ENCODE assay signal across 24 cellular contexts in genomic region chr2:239540174-239540573, GRCh38.
DNase-seq lines count a peak whose midpoint lies in the region; ATAC-seq, FAIRE-seq and TF ChIP-seq lines count a peak whose summit lies in the region.
"Had no signal": no experiment of that assay in that cellular context is flagged by ENCODE, and none has a peak within 500 bp of the region (broad histone marks: within the 10 kb centered on the region; RNA-seq: fewer than 3 reads in every experiment).

No MANE protein-coding gene starts in this region.

- ATAC-seq in activated CD8-positive, alpha-beta T cell treated with anti-CD3 and anti-CD28 coated beads for 36 hours, result no peak
- ATAC-seq in activated CD8-positive, alpha-beta T cell treated with anti-CD3 and anti-CD28 coated beads, Interleukin-2, amount 10 ng/mL, durations not matched to agents 7 days and 5 days, result no peak
- ATAC-seq: activated CD4-positive, CD25-positive, alpha-beta regulatory T cell treated with anti-CD3 and anti-CD28 coated beads, Interleukin-2, amount 50 U/mL, for 24 hours; left lobe of liver had no signal

- H3K9ac ChIP-seq in endocrine pancreas (ENCODE audit: control insufficient read depth, insufficient read depth, low read length), result no peak overlapping the region
- H3K9ac ChIP-seq: BLaER1 treated with 17β-estradiol and CSF1 and Interleukin-3, amounts not matched to agents 10 nM and 100 nM; GM23248 had no signal

- peak overlapping the region; percentile 58 for H3K4me3 ChIP-seq in endocrine pancreas (ENCODE audit: control insufficient read depth, insufficient read depth, low read length)
- no peak overlapping the region for H3K4me3 ChIP-seq in small intestine (ENCODE audit: low read depth in 1 of 2, low read length in 2 of 2)
- H3K4me3 ChIP-seq in A673 (ENCODE audit: low read depth, low read length, poor library complexity, severe bottlenecking), result no peak overlapping the region
- H3K4me3 ChIP-seq: BLaER1 treated with 17β-estradiol and CSF1 and Interleukin-3, amounts not matched to agents 10 nM and 100 nM; dorsolateral prefrontal cortex; GM23248; tibial nerve had no signal

- BruUV-seq in A673 (replicated peaks; lab: Mats Ljungman, UMichigan), result no TSS peak

- peak; percentile 14 for DNase-seq in activated CD8-positive, alpha-beta T cell treated with anti-CD3 and anti-CD28 coated beads for 36 hours
- DNase-seq in activated CD8-positive, alpha-beta T cell treated with anti-CD3 and anti-CD28 coated beads, Interleukin-2, amount 10 ng/mL, durations not matched to agents 7 days and 5 days, result no peak
- DNase-seq in NCI-H2029 (lab: John Stamatoyannopoulos, UW) (peak; percentile 7), small intestine (peak; percentile 13), A673 (ENCODE audit: low spot score) (no peak)
- no peak for DNase-seq in stimulated activated CD4-positive, alpha-beta T cell treated with anti-CD3 and anti-CD28 coated beads, Interleukin-4, amount 100 ng/mL, for 1 hour
- DNase-seq: activated CD8-positive, alpha-beta memory T cell treated with anti-CD3 and anti-CD28 coated beads for 24 hours; activated T-cell treated with anti-CD3 and anti-CD28 coated beads, Interleukin-2, amount 50 U/mL, for 24 hours; GM23248; HFFc6; KBM-7; mesendoderm; NCI-H1694; NCI-H2171 treated with DMSO at 0.1 percent for 48 hours; NCI-H524 had no signal

- no peaks in the 10 kb centered on the region for H3K27me3 ChIP-seq in endocrine pancreas (ENCODE audit: control insufficient read depth, insufficient read depth, low read length)
- H3K27me3 ChIP-seq in small intestine (ENCODE audit: control insufficient read depth in 2 of 2, insufficient read depth in 2 of 2, low read length in 2 of 2), result no peaks in the 10 kb centered on the region
- peaks cover 18% of the 10 kb centered on the region for H3K27me3 ChIP-seq in A673 (replicated peaks; ENCODE audit: insufficient read depth, low read depth, low read length, poor library complexity)
- H3K27me3 ChIP-seq: BLaER1 treated with 17β-estradiol and CSF1 and Interleukin-3, amounts not matched to agents 10 nM and 100 nM; dorsolateral prefrontal cortex; tibial nerve had no signal

- 14 to 60% (median 40%) methylated on average over 7 of the region's 7 CpGs for WGBS in small intestine, 3 donors

- CTCF ChIA-PET in activated CD8-positive, alpha-beta T cell treated with anti-CD3 and anti-CD28 coated beads for 36 hours (lab: Charles Lee), result no interaction called here
- CTCF ChIA-PET in activated CD8-positive, alpha-beta T cell treated with anti-CD3 and anti-CD28 coated beads, Interleukin-2, amount 10 ng/mL, durations not matched to agents 7 days and 5 days (lab: Charles Lee), result no interaction called here
- CTCF ChIA-PET in A673 (lab: Charles Lee), result no interaction called here

- H3K36me3 ChIP-seq in endocrine pancreas (ENCODE audit: control insufficient read depth, insufficient read depth, low read length), result no peaks in the 10 kb centered on the region
- H3K36me3 ChIP-seq in small intestine (ENCODE audit: control insufficient read depth in 2 of 2, insufficient read depth in 2 of 2, low read length in 2 of 2), result no peaks in the 10 kb centered on the region
- no peaks in the 10 kb centered on the region for H3K36me3 ChIP-seq in A673 (ENCODE audit: insufficient read depth, low read length, poor library complexity, severe bottlenecking)
- H3K36me3 ChIP-seq: BLaER1 treated with 17β-estradiol and CSF1 and Interleukin-3, amounts not matched to agents 10 nM and 100 nM; tibial nerve had no signal

- H3K4me1 ChIP-seq in endocrine pancreas (ENCODE audit: control insufficient read depth, insufficient read depth, low read length), result no peaks in the 10 kb centered on the region
- no peaks in the 10 kb centered on the region for H3K4me1 ChIP-seq in small intestine (ENCODE audit: control insufficient read depth in 2 of 2, insufficient read depth in 1 of 2, low read depth in 1 of 2, low read length in 1 of 2)
- no peaks in the 10 kb centered on the region for H3K4me1 ChIP-seq in A673 (ENCODE audit: insufficient read depth, low read length, poor library complexity, severe bottlenecking)

- no peak overlapping the region for H3K4me3 Mint-ChIP-seq in activated CD8-positive, alpha-beta T cell treated with anti-CD3 and anti-CD28 coated beads for 36 hours
- H3K4me3 Mint-ChIP-seq in activated CD8-positive, alpha-beta T cell treated with anti-CD3 and anti-CD28 coated beads, Interleukin-2, amount 10 ng/mL, durations not matched to agents 7 days and 5 days, result no peak overlapping the region
- H3K4me3 Mint-ChIP-seq: activated T-cell treated with anti-CD3 and anti-CD28 coated beads, Interleukin-2, amount 50 U/mL, for 24 hours; HFFc6 had no signal

- no peak for FAIRE-seq in small intestine (lab: Jason Lieb, UNC)
- FAIRE-seq: endothelial cell of umbilical vein, RCC 7860 had no signal

- no peak overlapping the region for H3K27ac Mint-ChIP-seq in activated CD8-positive, alpha-beta T cell treated with anti-CD3 and anti-CD28 coated beads for 36 hours
- H3K27ac Mint-ChIP-seq in activated CD8-positive, alpha-beta T cell treated with anti-CD3 and anti-CD28 coated beads, Interleukin-2, amount 10 ng/mL, durations not matched to agents 7 days and 5 days, result no peak overlapping the region
- H3K27ac Mint-ChIP-seq: activated T-cell treated with anti-CD3 and anti-CD28 coated beads, Interleukin-2, amount 50 U/mL, for 24 hours; HFFc6; progenitor cell of endocrine pancreas had no signal

- intact Hi-C loops in activated CD8-positive, alpha-beta T cell treated with anti-CD3 and anti-CD28 coated beads for 36 hours (cut with micrococcal nuclease), result no loop called here
- intact Hi-C loops in A673 (cut with micrococcal nuclease; ENCODE audit: unreplicated experiment), result no loop called here

- H3K27ac ChIP-seq in small intestine (ENCODE audit: low read depth in 1 of 2, low read length in 1 of 2) (no peak overlapping the region), A673 (ENCODE audit: low read depth, low read length, poor library complexity, severe bottlenecking) (no peak overlapping the region)
- H3K27ac ChIP-seq: BLaER1 treated with 17β-estradiol and CSF1 and Interleukin-3, amounts not matched to agents 10 nM and 100 nM; dorsolateral prefrontal cortex; GM23248; tibial nerve had no signal

- H3K4me1 Mint-ChIP-seq in activated CD8-positive, alpha-beta T cell treated with anti-CD3 and anti-CD28 coated beads for 36 hours (ENCODE audit: low read depth), result peaks cover 19% of the 10 kb centered on the region
- peaks cover 13% of the 10 kb centered on the region for H3K4me1 Mint-ChIP-seq in activated CD8-positive, alpha-beta T cell treated with anti-CD3 and anti-CD28 coated beads, Interleukin-2, amount 10 ng/mL, durations not matched to agents 7 days and 5 days (ENCODE audit: low read depth)

- H3K9me3 ChIP-seq in endocrine pancreas (ENCODE audit: control insufficient read depth, low read length), result no peaks in the 10 kb centered on the region
- no peaks in the 10 kb centered on the region for H3K9me3 ChIP-seq in small intestine (ENCODE audit: control insufficient read depth, low read depth)
- H3K9me3 ChIP-seq in A673 (ENCODE audit: low read depth, low read length, poor library complexity, severe bottlenecking), result no peaks in the 10 kb centered on the region

- H3K9me3 Mint-ChIP-seq in activated CD8-positive, alpha-beta T cell treated with anti-CD3 and anti-CD28 coated beads for 36 hours, result peaks cover 4% of the 10 kb centered on the region
- H3K9me3 Mint-ChIP-seq in activated CD8-positive, alpha-beta T cell treated with anti-CD3 and anti-CD28 coated beads, Interleukin-2, amount 10 ng/mL, durations not matched to agents 7 days and 5 days (ENCODE audit: insufficient read depth), result peaks cover 10% of the 10 kb centered on the region

- no peak for TF ChIP-seq CTCF in activated CD8-positive, alpha-beta T cell treated with anti-CD3 and anti-CD28 coated beads for 36 hours (IDR thresholded peaks at IDR 0.05)
- no peak for TF ChIP-seq CTCF in A673 (conservative IDR thresholded peaks at IDR 0.05; ENCODE audit: low read depth, low read length)

- peaks cover 15% of the 10 kb centered on the region for H3K27me3 Mint-ChIP-seq in activated CD8-positive, alpha-beta T cell treated with anti-CD3 and anti-CD28 coated beads for 36 hours
- peaks cover 14% of the 10 kb centered on the region for H3K27me3 Mint-ChIP-seq in activated CD8-positive, alpha-beta T cell treated with anti-CD3 and anti-CD28 coated beads, Interleukin-2, amount 10 ng/mL, durations not matched to agents 7 days and 5 days (ENCODE audit: low read depth)

- POLR2A ChIA-PET in activated CD8-positive, alpha-beta T cell treated with anti-CD3 and anti-CD28 coated beads for 36 hours (lab: Charles Lee), result no interaction called here
- POLR2A ChIA-PET in activated CD8-positive, alpha-beta T cell treated with anti-CD3 and anti-CD28 coated beads, Interleukin-2, amount 10 ng/mL, durations not matched to agents 7 days and 5 days (lab: Charles Lee), result no interaction called here
- POLR2A ChIA-PET in A673 (lab: Charles Lee; ENCODE audit: low non-redundant PET), result no interaction called here

- peaks cover 4% of the 10 kb centered on the region for H3K36me3 Mint-ChIP-seq in activated CD8-positive, alpha-beta T cell treated with anti-CD3 and anti-CD28 coated beads for 36 hours (ENCODE audit: low read depth)
- H3K36me3 Mint-ChIP-seq in activated CD8-positive, alpha-beta T cell treated with anti-CD3 and anti-CD28 coated beads, Interleukin-2, amount 10 ng/mL, durations not matched to agents 7 days and 5 days (ENCODE audit: low read depth), result peaks cover 5% of the 10 kb centered on the region

Comparison
In these comparisons a context has a peak if more than half of its experiments do, and no peak if none do; other contexts are left out.
1. DNase-seq: peak in activated CD8-positive, alpha-beta T cell treated with anti-CD3 and anti-CD28 coated beads for 36 hours (single experiment), NCI-H2029 (single experiment) and small intestine (single experiment); none in activated CD8-positive, alpha-beta T cell treated with anti-CD3 and anti-CD28 coated beads, Interleukin-2, amount 10 ng/mL, durations not matched to agents 7 days and 5 days (single experiment), stimulated activated CD4-positive, alpha-beta T cell treated with anti-CD3 and anti-CD28 coated beads, Interleukin-4, amount 100 ng/mL, for 1 hour (single experiment) and A673 (single experiment).